In the genomic region with DNA sequence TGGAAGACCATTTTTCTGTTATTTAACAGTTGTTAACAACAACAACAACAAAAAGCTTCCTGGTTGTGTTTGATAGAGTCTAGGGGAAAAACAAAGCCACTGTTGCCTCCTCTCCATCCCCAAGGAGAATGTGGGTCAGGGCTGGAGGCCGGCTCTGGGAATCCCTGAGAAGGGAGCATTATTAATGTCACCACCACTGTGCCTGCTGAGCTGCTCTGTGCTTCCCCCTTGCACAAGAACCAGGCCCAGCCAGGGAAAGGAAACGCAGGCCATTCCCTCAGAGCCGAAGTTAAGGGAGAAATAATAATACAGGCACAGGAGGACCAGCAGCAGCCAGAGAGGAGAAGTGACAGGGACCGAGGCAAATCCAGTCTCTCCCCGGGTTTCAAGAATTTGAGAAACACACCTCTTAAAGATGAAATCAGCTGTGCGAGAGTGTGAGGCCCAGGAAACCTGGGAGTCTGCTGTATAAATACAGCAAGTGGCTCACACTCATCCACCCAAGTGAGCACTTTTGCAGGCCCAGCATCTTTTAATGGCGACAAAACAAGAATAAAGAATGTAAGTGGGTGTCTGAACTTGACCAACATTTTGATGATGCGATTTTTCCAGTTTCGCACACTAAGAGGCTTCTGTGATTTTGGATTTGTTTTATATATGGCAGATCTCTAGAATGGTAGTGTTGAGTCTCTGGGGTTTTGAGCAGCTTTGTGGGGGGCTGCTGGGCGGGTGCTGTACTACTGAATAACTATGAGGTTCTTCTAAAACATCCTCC, we compare ENCODE assay signal across 12 cellular contexts.
A peak's percentile ranks its signal among the peaks of the same experiment; 100 is the strongest.
DNase-seq lines count a peak whose midpoint lies in the region; ATAC-seq and TF ChIP-seq lines count a peak whose summit lies in the region.
"Had no signal": no experiment of that assay in that cellular context is flagged by ENCODE, and none has a peak within 500 bp of the region (broad histone marks: within the 10 kb centered on the region; RNA-seq: fewer than 3 reads in every experiment).

No MANE protein-coding gene starts in this region.

- peak overlapping the region in 2 of 4 donors; percentile 20 to 71 for H3K27ac ChIP-seq in sigmoid colon
- H3K27ac ChIP-seq: SK-N-MC, stomach had no signal

- H3K4me1 ChIP-seq in iPS-15b (ENCODE audit: control insufficient read depth, insufficient read depth, low read length) = peaks cover 2% of the 10 kb centered on the region
- peaks cover 0 to 25% (median 14%) of the 10 kb centered on the region in 4 donors for H3K4me1 ChIP-seq in sigmoid colon

- DNase-seq in HFF-Myc (ENCODE audit: extremely low read depth, low read depth) (no peak), sigmoid colon (no peak), NCI-H2107 (lab: John Stamatoyannopoulos, UW) (no peak), left lobe of liver (ENCODE audit: low spot score) (no peak)
- DNase-seq: activated naive CD4-positive, alpha-beta T cell treated with Interleukin-2 at 50 U/mL for 16 hours; CD8-positive, alpha-beta memory T cell; stomach had no signal

- ATAC-seq in left lobe of liver (no peak), GM21723 (IDR thresholded peaks at IDR 0.05; ENCODE audit: unreplicated experiment) (no peak)
- ATAC-seq: HCT116 had no signal

- no peak for TF ChIP-seq POLR2A in sigmoid colon (IDR thresholded peaks at IDR 0.05)

- H3K27me3 ChIP-seq in iPS-15b (ENCODE audit: control insufficient read depth, insufficient read depth, low read length) (peaks cover 25% of the 10 kb centered on the region), sigmoid colon (peaks cover 3 to 23% (median 10%) of the 10 kb centered on the region in 3 donors)

- peak overlapping the region; percentile 79 to 89 (median 80) for H3K4me3 Mint-ChIP-seq in brain
- H3K4me3 Mint-ChIP-seq: CD8-positive, alpha-beta memory T cell had no signal

- H3K9me3 ChIP-seq in iPS-15b (ENCODE audit: control insufficient read depth, insufficient read depth, low read length) (no peaks in the 10 kb centered on the region), sigmoid colon (no peaks in the 10 kb centered on the region)
- H3K9me3 ChIP-seq: stomach had no signal

- peaks cover 40% of the 10 kb centered on the region for H3K27me3 Mint-ChIP-seq in brain

- no peak for TF ChIP-seq EP300 in sigmoid colon (IDR thresholded peaks at IDR 0.05)

- H3K4me3 ChIP-seq in HFF-Myc (replicated peaks; ENCODE audit: low read depth, low read length) (peak overlapping the region; percentile 27), iPS-15b (ENCODE audit: low read depth, low read length) (peak overlapping the region; percentile 81), sigmoid colon (peak overlapping the region in 3 of 4 donors; percentile 46 to 64 (median 57))
- H3K4me3 ChIP-seq: SK-N-MC had no signal

- H3K9me3 Mint-ChIP-seq in brain = no peaks in the 10 kb centered on the region

- no peak overlapping the region for H3K9ac ChIP-seq in iPS-15b (ENCODE audit: low read depth, low read length)

- intact Hi-C loops in sigmoid colon (cut with DNase I) = no loop called here

- H3K27ac Mint-ChIP-seq in brain = peak overlapping the region in 4 of 5 experiments; percentile 14 to 90 (median 64)
- H3K27ac Mint-ChIP-seq: CD8-positive, alpha-beta memory T cell had no signal

- WGBS in sigmoid colon, 2 donors = 67% methylated on average over 10 of the region's 10 CpGs

- no peaks in the 10 kb centered on the region for H3K36me3 Mint-ChIP-seq in brain
- H3K36me3 Mint-ChIP-seq: CD8-positive, alpha-beta memory T cell had no signal

- TF ChIP-seq CTCF in HFF-Myc (IDR thresholded peaks at IDR 0.05; ENCODE audit: low read depth, low read length, missing control alignments) = no peak
- no peak for TF ChIP-seq CTCF in brain (conservative IDR thresholded peaks at IDR 0.05)
- no peak for TF ChIP-seq CTCF in sigmoid colon (IDR thresholded peaks at IDR 0.05)

- H3K4me1 Mint-ChIP-seq in brain = peaks cover 73% of the 10 kb centered on the region

- H3K36me3 ChIP-seq in iPS-15b (ENCODE audit: control insufficient read depth, insufficient read depth, low read length) = no peaks in the 10 kb centered on the region
- H3K36me3 ChIP-seq in sigmoid colon = no peaks in the 10 kb centered on the region
- H3K36me3 ChIP-seq: stomach had no signal

Comparison
In these comparisons a context has a peak if more than half of its experiments do, and no peak if none do; other contexts are left out.
1. H3K4me3 ChIP-seq: peak in every context shown above with its lines; median percentile 81 in iPS-15b; 57 in sigmoid colon; 27 in HFF-Myc.